ENCODE assay signal across 8 cellular contexts in genomic region chr19:13163609-13164364, GRCh38. TPM values are rescaled to one million over a fixed set of nuclear protein-coding genes. Genes with fewer than 3 reads are reported as not detected.
A peak's percentile ranks its signal among the peaks of the same experiment; 100 is the strongest.
DNase-seq lines count a peak whose midpoint lies in the region; ATAC-seq and TF ChIP-seq lines count a peak whose summit lies in the region.

No MANE protein-coding gene starts in this region.

- H3K4me3 ChIP-seq in BJ (ENCODE audit: low read depth, low read length) (0 out of 2 replicates have a peak overlapping the region, but pooled peaks have one; percentile 3), HFF-Myc (replicated peaks; ENCODE audit: low read depth, low read length) (peak overlapping the region; percentile 39), SJCRH30 (peak overlapping the region; percentile 56)

- POLR2A ChIA-PET in BJ (lab: Charles Lee), result interaction anchor here (0.6 to 0.9 kb wide), 2 partner anchors 9 to 10 kb away, joined by 3 to 5 read pairs; no protein-coding TSS in a partner anchor

- H3K36me3 ChIP-seq in BJ (ENCODE audit: control insufficient read depth, insufficient read depth, low read length) (no peaks in the 10 kb centered on the region), SJCRH30 (no peaks in the 10 kb centered on the region)

- intact Hi-C loops in left ventricle myocardium superior (cut with micrococcal nuclease), result no loop called here

- H3K9me3 Mint-ChIP-seq in progenitor cell of endocrine pancreas (ENCODE audit: low read depth), result no peaks in the 10 kb centered on the region

- peak; percentile 53 for ATAC-seq in left ventricle myocardium superior
- ATAC-seq in HG03442 (IDR thresholded peaks at IDR 0.05; ENCODE audit: unreplicated experiment), result no peak

- H3K27ac ChIP-seq in SJCRH30 (peak overlapping the region; percentile 97), angular gyrus (ENCODE audit: low read depth, low read length) (peak overlapping the region; percentile 84)

- H3K27me3 Mint-ChIP-seq in progenitor cell of endocrine pancreas, result no peaks in the 10 kb centered on the region

- no peaks in the 10 kb centered on the region for H3K36me3 Mint-ChIP-seq in progenitor cell of endocrine pancreas (ENCODE audit: insufficient read depth)

- H3K4me1 Mint-ChIP-seq in progenitor cell of endocrine pancreas (ENCODE audit: low read depth), result peaks cover 32% of the 10 kb centered on the region

- TF ChIP-seq CTCF in BJ (IDR thresholded peaks at IDR 0.05; ENCODE audit: insufficient read depth, low read depth, low read length), result no peak
- TF ChIP-seq CTCF in HFF-Myc (IDR thresholded peaks at IDR 0.05; ENCODE audit: low read depth, low read length, missing control alignments), result no peak
- peak; percentile 1 for TF ChIP-seq CTCF in progenitor cell of endocrine pancreas (IDR thresholded peaks at IDR 0.05; ENCODE audit: unreplicated experiment)

- H3K27me3 ChIP-seq in BJ (ENCODE audit: control insufficient read depth, insufficient read depth, low read length) (no peaks in the 10 kb centered on the region), SJCRH30 (no peaks in the 10 kb centered on the region)

- no peaks in the 10 kb centered on the region for H3K9me3 ChIP-seq in SJCRH30 (replicated peaks)

- peak overlapping the region; percentile 98 for H3K27ac Mint-ChIP-seq in progenitor cell of endocrine pancreas

- peak; percentile 59 for DNase-seq in BJ (ENCODE audit: low read depth)
- no peak for DNase-seq in HFF-Myc (ENCODE audit: extremely low read depth, low read depth)
- peak; percentile 97 to 98 for DNase-seq in SJCRH30
- peak; percentile 72 for DNase-seq in left ventricle myocardium superior
- DNase-seq in progenitor cell of endocrine pancreas (ENCODE audit: low spot score, unreplicated experiment), result peak; percentile 59
- DNase-seq in HuH-7 (ENCODE audit: low spot score), result no peak

- peak overlapping the region; percentile 69 for H3K4me3 Mint-ChIP-seq in progenitor cell of endocrine pancreas (ENCODE audit: low read depth)

- peaks cover 39% of the 10 kb centered on the region for H3K4me1 ChIP-seq in SJCRH30

- CTCF ChIA-PET in BJ (lab: Yijun Ruan, JAX), result interaction anchor here (0.6 to 2.1 kb wide), 5 partner anchors 9 to 198 kb away, joined by 3 to 6 read pairs (median 3); partner anchors contain the start of genes IER2 and STX10

RNA-seq across cellular contexts. Expression of gene IER2, which starts 13.6 kb away (rescaled TPM):
- polyA plus RNA-seq in BJ (2011; rRNA removed), result 9.1 and 18.2 TPM in 2 replicates
- polyA minus RNA-seq in BJ (2011; rRNA and poly(A)+ RNA removed), result 4.2 and 7.4 TPM in 2 replicates
- 30.2 and 31.7 TPM in 2 replicates for total RNA-seq in SJCRH30 (2014; rRNA removed; shearing (Covaris generic))
- total RNA-seq in left ventricle myocardium superior, result 19.8 TPM
- 88.4 and 93.4 TPM in 2 replicates for total RNA-seq in progenitor cell of endocrine pancreas

RNA-seq across cellular contexts. Expression of gene STX10, which starts 13.6 kb away (rescaled TPM):
- 56.8 and 73.1 TPM in 2 replicates for polyA plus RNA-seq in BJ (2011; rRNA removed)
- polyA minus RNA-seq in BJ (2011; rRNA and poly(A)+ RNA removed), result 50.4 and 54.7 TPM in 2 replicates
- total RNA-seq in SJCRH30 (2014; rRNA removed; shearing (Covaris generic)), result 58.5 and 70.7 TPM in 2 replicates
- total RNA-seq in left ventricle myocardium superior, result 46.4 TPM
- total RNA-seq in progenitor cell of endocrine pancreas, result 49.2 and 55.9 TPM in 2 replicates

RNA-seq across cellular contexts. Expression of gene NACC1, which starts 45.7 kb away (rescaled TPM):
- polyA plus RNA-seq in BJ (2011; rRNA removed), result 46.8 and 98.7 TPM in 2 replicates
- 65.7 and 80.7 TPM in 2 replicates for polyA minus RNA-seq in BJ (2011; rRNA and poly(A)+ RNA removed)
- 103 and 105 TPM in 2 replicates for total RNA-seq in SJCRH30 (2014; rRNA removed; shearing (Covaris generic))
- total RNA-seq in left ventricle myocardium superior, result 50.0 TPM
- 92.3 and 103 TPM in 2 replicates for total RNA-seq in progenitor cell of endocrine pancreas

RNA-seq across cellular contexts. Expression of gene TRMT1, which starts 47.2 kb away (rescaled TPM):
- polyA plus RNA-seq in BJ (2011; rRNA removed), result 15.9 and 30.8 TPM in 2 replicates
- polyA minus RNA-seq in BJ (2011; rRNA and poly(A)+ RNA removed), result 20.2 and 36.8 TPM in 2 replicates
- total RNA-seq in SJCRH30 (2014; rRNA removed; shearing (Covaris generic)), result 54.1 and 59.0 TPM in 2 replicates
- total RNA-seq in left ventricle myocardium superior (22.4 TPM), progenitor cell of endocrine pancreas (51.5 and 52.4 TPM in 2 replicates)

Comparison
In these comparisons a context has a peak if more than half of its experiments do, and no peak if none do; other contexts are left out.
1. DNase-seq: peak in BJ (single experiment), SJCRH30 (2 of 2), left ventricle myocardium superior (single experiment) and progenitor cell of endocrine pancreas (single experiment); none in HFF-Myc (single experiment) and HuH-7 (single experiment).
2. H3K4me3 ChIP-seq: peak in every context shown above with its lines; median percentile 56 in SJCRH30; 39 in HFF-Myc; 3 in BJ.